7 cellular contexts compared by ENCODE assay signal in genomic region chr21:44931501-44932365, GRCh38. TPM values are rescaled to one million over a fixed set of nuclear protein-coding genes. Genes with fewer than 3 reads are reported as not detected.
DNase-seq lines count a peak whose midpoint lies in the region; ATAC-seq and TF ChIP-seq lines count a peak whose summit lies in the region.

No MANE protein-coding gene starts in this region.

- no peak overlapping the region for H3K4ac ChIP-seq in H9 (ENCODE audit: low read depth, low read length)

- H2BK15ac ChIP-seq in H9 (ENCODE audit: low read depth, low read length) = no peak overlapping the region

- H3K9me3 ChIP-seq in H9 (ENCODE audit: control insufficient read depth, low read depth, low read length) = no peaks in the 10 kb centered on the region
- peaks cover 5% of the 10 kb centered on the region for H3K9me3 ChIP-seq in WERI-Rb-1 (ENCODE audit: severe bottlenecking)
- no peaks in the 10 kb centered on the region for H3K9me3 ChIP-seq in right cardiac atrium (ENCODE audit: control insufficient read depth, low read length)

- H2BK120ac ChIP-seq in H9 (ENCODE audit: low read depth, low read length, poor library complexity, severe bottlenecking) = no peak overlapping the region

- H3K27ac ChIP-seq in H9 (ENCODE audit: insufficient read length, low read depth, low read length) (no peak overlapping the region), WERI-Rb-1 (no peak overlapping the region), right cardiac atrium (ENCODE audit: low read length) (no peak overlapping the region)

- H3K9me3 Mint-ChIP-seq in H9 = peaks cover 2% of the 10 kb centered on the region in 2 experiments; a peak in 1 of 5 replicates

- no peaks in the 10 kb centered on the region for H3K79me1 ChIP-seq in H9 (ENCODE audit: insufficient read depth, low read depth, low read length, poor library complexity, severe bottlenecking)

- H3K27me3 ChIP-seq in H9 (ENCODE audit: insufficient read depth, low read length) (peaks cover 25% of the 10 kb centered on the region; the same call in 1 of the 2 replicates), WERI-Rb-1 (ENCODE audit: insufficient read depth, low read depth, severe bottlenecking) (peaks cover 46% of the 10 kb centered on the region), right cardiac atrium (ENCODE audit: control insufficient read depth, insufficient read depth) (no peaks in the 10 kb centered on the region)

- H3K27me3 Mint-ChIP-seq in H9 (ENCODE audit: low read depth) = peaks cover 72% of the 10 kb centered on the region

- H3T11ph ChIP-seq in H9 (ENCODE audit: low read length) = no peak overlapping the region

- H3K36me3 Mint-ChIP-seq in H9 (ENCODE audit: insufficient read depth in 1 of 3, low read depth in 3 of 3) = no peaks in the 10 kb centered on the region

- H3K14ac ChIP-seq in H9 (ENCODE audit: insufficient read depth, low read length) = no peak overlapping the region

- no peak overlapping the region for H3K9ac ChIP-seq in H9 (ENCODE audit: extremely low read depth, insufficient read length, low read length)

- no peak overlapping the region for H3K18ac ChIP-seq in H9 (ENCODE audit: insufficient read length, low read depth, low read length)

- peaks cover 32 to 42% of the 10 kb centered on the region in 2 experiments for H3K4me1 Mint-ChIP-seq in H9

- no peak for DNase-seq in H9
- no peak for DNase-seq in WERI-Rb-1
- DNase-seq in right cardiac atrium = peak in 2 of 3 donors; percentile 44 to 66
- DNase-seq in stimulated activated CD8-positive, alpha-beta memory T cell treated with anti-CD3 and anti-CD28 coated beads, Interleukin-4, amount 100 ng/mL, for 48 hours = peak; percentile 50
- DNase-seq in HUDEP-2 (lab: John Stamatoyannopoulos, UW; ENCODE audit: unreplicated experiment in 76 of 76) = no peak
- DNase-seq in NCI-H1092 (lab: John Stamatoyannopoulos, UW) = no peak
- DNase-seq in 8988T = no peak

- no peaks in the 10 kb centered on the region for H4K20me1 ChIP-seq in H9 (ENCODE audit: control insufficient read depth, insufficient read depth, insufficient read length)

- no peaks in the 10 kb centered on the region for H3K36me3 ChIP-seq in WERI-Rb-1

- WGBS in H9 (ENCODE audit: extremely low coverage, insufficient read length, low lambda C conversion rate) = no CpG with 5 or more reads among the region's 73 CpGs
- 1% methylated on average over 73 of the region's 73 CpGs for WGBS in right cardiac atrium

- H3K4me1 ChIP-seq in H9 (ENCODE audit: insufficient read depth, low read length) (peaks cover 3% of the 10 kb centered on the region; the same call in 1 of the 2 replicates), right cardiac atrium (ENCODE audit: control insufficient read depth, insufficient read depth, low read length) (no peaks in the 10 kb centered on the region)

- H3K56ac ChIP-seq in H9 (ENCODE audit: insufficient read length, low read depth, low read length) = no peak overlapping the region

- no peak overlapping the region for H3K23ac ChIP-seq in H9 (ENCODE audit: insufficient read length, low read depth, low read length)

- H3K27ac Mint-ChIP-seq in H9 = no peak overlapping the region

- H2AFZ ChIP-seq in H9 (ENCODE audit: low read length) = no peak overlapping the region

- H2BK12ac ChIP-seq in H9 (ENCODE audit: insufficient read length, low read depth, low read length) = no peak overlapping the region

- no peak overlapping the region for H2AK5ac ChIP-seq in H9 (ENCODE audit: insufficient read length, low read length)

- H4K8ac ChIP-seq in H9 (replicated peaks; ENCODE audit: insufficient read length, low read depth, low read length) = no peak overlapping the region

- H4K91ac ChIP-seq in H9 (ENCODE audit: insufficient read length, low read depth, low read length) = no peak overlapping the region

- peak overlapping the region; percentile 50 for H3K4me3 ChIP-seq in WERI-Rb-1 (ENCODE audit: low read depth, low read length)
- H3K4me3 ChIP-seq in right cardiac atrium (ENCODE audit: low read length) = peak overlapping the region; percentile 50

- peak overlapping the region; percentile 45 for H3K4me2 ChIP-seq in H9 (ENCODE audit: insufficient read depth, insufficient read length, low read length)

- no peak overlapping the region for H2BK5ac ChIP-seq in H9 (ENCODE audit: insufficient read length, low read length)

- H2BK20ac ChIP-seq in H9 (ENCODE audit: low read depth, low read length, poor library complexity, severe bottlenecking) = no peak overlapping the region

- H3K23me2 ChIP-seq in H9 (ENCODE audit: insufficient read length, low read depth, low read length, poor library complexity, severe bottlenecking) = peaks cover 13% of the 10 kb centered on the region

- H3K79me2 ChIP-seq in H9 (ENCODE audit: insufficient read depth, low read length) = no peaks in the 10 kb centered on the region

- H4K5ac ChIP-seq in H9 (ENCODE audit: insufficient read length, low read depth, low read length) = no peak overlapping the region

- H3K4me3 Mint-ChIP-seq in H9 = peak overlapping the region; percentile 52 to 77

- TF ChIP-seq CTCF in H9 (conservative IDR thresholded peaks at IDR 0.05) (no peak), WERI-Rb-1 (IDR thresholded peaks at IDR 0.05; ENCODE audit: low read depth, low read length) (no peak)

- ATAC-seq in right cardiac atrium = no peak

- intact Hi-C loops in right cardiac atrium (cut with DNase I) = loop anchor here (5.0 to 10.0 kb wide), 3 partner anchors 39 to 137 kb away; partner anchors contain the start of gene UBE2G2 (in 3 of the 4)

RNA-seq across cellular contexts. Expression of gene SLX9, which starts 8.1 kb away (rescaled TPM):
- total RNA-seq in H9 (2021) (74.3 and 76.4 TPM in 2 replicates), right cardiac atrium (10 to 100 TPM; 19.2 to 26.5 (median 24.1) TPM)
- polyA plus RNA-seq in right cardiac atrium = 25.1 TPM

RNA-seq across cellular contexts. Expression of gene ITGB2, which starts 11.0 kb away (rescaled TPM):
- total RNA-seq in H9 (2021) (0.61 and 1.1 TPM in 2 replicates), right cardiac atrium (10 to 100 TPM; 19.1 to 46.5 (median 33.7) TPM)
- polyA plus RNA-seq in right cardiac atrium = 11.9 TPM

RNA-seq across cellular contexts. Expression of gene PTTG1IP, which starts 58.2 kb away (rescaled TPM):
- 107 and 112 TPM in 2 replicates for total RNA-seq in H9 (2021)
- total RNA-seq in right cardiac atrium = 100 to 1,000 TPM; 192 to 206 (median 197) TPM
- 172 TPM for polyA plus RNA-seq in right cardiac atrium

Comparison
In these comparisons a context has a peak if more than half of its experiments do, and no peak if none do; other contexts are left out.
1. DNase-seq: peak in right cardiac atrium (2 of 3) and stimulated activated CD8-positive, alpha-beta memory T cell treated with anti-CD3 and anti-CD28 coated beads, Interleukin-4, amount 100 ng/mL, for 48 hours (single experiment); none in H9 (single experiment), WERI-Rb-1 (single experiment), HUDEP-2 (0 of 76), NCI-H1092 (single experiment) and 8988T (single experiment).